14 cellular contexts compared by ENCODE assay signal in genomic region chr3:45002139-45002660, GRCh38. TPM values are rescaled to one million over a fixed set of nuclear protein-coding genes. Genes with fewer than 3 reads are reported as not detected.
DNase-seq lines count a peak whose midpoint lies in the region; ATAC-seq and TF ChIP-seq lines count a peak whose summit lies in the region.
"Had no signal": no experiment of that assay in that cellular context is flagged by ENCODE, and none has a peak within 500 bp of the region (broad histone marks: within the 10 kb centered on the region; RNA-seq: fewer than 3 reads in every experiment).

No MANE protein-coding gene starts in this region.

- H3K4me3 ChIP-seq in left ventricle myocardium inferior: no peak overlapping the region
- no peak overlapping the region for H3K4me3 ChIP-seq in mesenchymal stem cell (ENCODE audit: insufficient read depth in 1 of 2, low read depth in 1 of 2, low read length in 2 of 2)
- H3K4me3 ChIP-seq: Peyer's patch had no signal

- H3K36me3 Mint-ChIP-seq in activated T-helper 17 cell treated with anti-CD3 and anti-CD28 coated beads, Interleukin-2, amount 50 U/mL, for 72 hours (ENCODE audit: low read depth): peaks cover 93% of the 10 kb centered on the region

- H3K9ac ChIP-seq in mesenchymal stem cell (ENCODE audit: low read length): no peak overlapping the region
- H3K9ac ChIP-seq: KMS-11 had no signal

- no peak for TF ChIP-seq CTCF in left ventricle myocardium inferior (IDR thresholded peaks at IDR 0.05; ENCODE audit: borderline replicate concordance)

- no peak overlapping the region for H3K4ac ChIP-seq in mesenchymal stem cell (ENCODE audit: low read depth in 1 of 2, low read length in 2 of 2)

- ATAC-seq in left ventricle myocardium superior (no peak), HG03439 (IDR thresholded peaks at IDR 0.05; ENCODE audit: unreplicated experiment) (no peak), GM21526 (IDR thresholded peaks at IDR 0.05; ENCODE audit: low FRiP score, unreplicated experiment) (no peak)
- no peak for ATAC-seq in activated T-helper 17 cell treated with anti-CD3 and anti-CD28 coated beads, Interleukin-2, amount 50 U/mL, for 72 hours (replicated peaks)

- no peak overlapping the region for H3K18ac ChIP-seq in mesenchymal stem cell (ENCODE audit: low read depth in 1 of 2, low read length in 2 of 2)

- H3K4me1 ChIP-seq in left ventricle myocardium inferior (peaks cover 51% of the 10 kb centered on the region), mesenchymal stem cell (ENCODE audit: control insufficient read depth, insufficient read depth, low read depth, low read length) (peaks cover 2% of the 10 kb centered on the region)
- H3K4me1 ChIP-seq: Peyer's patch had no signal

- no peaks in the 10 kb centered on the region for H3K9me3 Mint-ChIP-seq in activated T-helper 17 cell treated with anti-CD3 and anti-CD28 coated beads, Interleukin-2, amount 50 U/mL, for 72 hours

- H2BK15ac ChIP-seq in mesenchymal stem cell (ENCODE audit: low read depth, poor library complexity, severe bottlenecking): no peak overlapping the region

- H3K9me3 ChIP-seq in left ventricle myocardium inferior (replicated peaks): peaks cover 8% of the 10 kb centered on the region
- H3K9me3 ChIP-seq in mesenchymal stem cell (ENCODE audit: control insufficient read depth, low read length): peaks cover 5% of the 10 kb centered on the region
- H3K9me3 ChIP-seq: BE2C, Peyer's patch had no signal

- no peak overlapping the region for H2BK5ac ChIP-seq in mesenchymal stem cell (ENCODE audit: low read depth, low read length, poor library complexity, severe bottlenecking)

- H2AFZ ChIP-seq in mesenchymal stem cell (ENCODE audit: low read depth, low read length): no peak overlapping the region

- DNase-seq in left ventricle myocardium inferior (no peak), left ventricle myocardium superior (no peak), mesenchymal stem cell (peak; percentile 38)
- DNase-seq in NK-92 treated with Interleukin-12 subunit alpha and Interleukin-12 subunit beta, amount 100 ng/mL, for 24 hours (lab: John Stamatoyannopoulos, UW): no peak
- DNase-seq: BE2C, DMS 273 treated with DMSO at 0.1 percent for 48 hours, NCI-H187 treated with DMSO at 0.1 percent for 48 hours, NCI-H774, Peyer's patch, SHP77 treated with DMSO at 0.1 percent for 48 hours had no signal

- H3K27ac Mint-ChIP-seq in activated T-helper 17 cell treated with anti-CD3 and anti-CD28 coated beads, Interleukin-2, amount 50 U/mL, for 72 hours: peak overlapping the region; percentile 56

- no peaks in the 10 kb centered on the region for H3K27me3 ChIP-seq in left ventricle myocardium inferior (ENCODE audit: low read depth)
- H3K27me3 ChIP-seq in mesenchymal stem cell (ENCODE audit: control insufficient read depth in 1 of 2, insufficient read depth in 1 of 2, low read length in 2 of 2): no peaks in the 10 kb centered on the region
- H3K27me3 ChIP-seq: BE2C, Peyer's patch had no signal

- no peak overlapping the region for H3K14ac ChIP-seq in mesenchymal stem cell (ENCODE audit: low read length in 2 of 2)

- no CpG with 5 or more reads among the region's 2 CpGs for WGBS in mesenchymal stem cell

- no peak overlapping the region for H4K91ac ChIP-seq in mesenchymal stem cell (ENCODE audit: low read length)

- intact Hi-C loops in left ventricle myocardium inferior (cut with micrococcal nuclease) (no loop called here), left ventricle myocardium superior (cut with micrococcal nuclease) (no loop called here)

- H2BK120ac ChIP-seq in mesenchymal stem cell (ENCODE audit: low read depth, low read length): no peak overlapping the region

- no peak overlapping the region for H2BK12ac ChIP-seq in mesenchymal stem cell (ENCODE audit: low read length in 2 of 2)

- H2AK5ac ChIP-seq in mesenchymal stem cell (ENCODE audit: low read length, severe bottlenecking): no peak overlapping the region

- H3K4me3 Mint-ChIP-seq in activated T-helper 17 cell treated with anti-CD3 and anti-CD28 coated beads, Interleukin-2, amount 50 U/mL, for 72 hours: no peak overlapping the region

- peaks cover 18% of the 10 kb centered on the region for H3K4me1 Mint-ChIP-seq in activated T-helper 17 cell treated with anti-CD3 and anti-CD28 coated beads, Interleukin-2, amount 50 U/mL, for 72 hours

- H3K4me2 ChIP-seq in mesenchymal stem cell (ENCODE audit: low read length, poor library complexity, severe bottlenecking): no peak overlapping the region
- H3K4me2 ChIP-seq: KMS-11 had no signal

- peaks cover 15% of the 10 kb centered on the region for H3K79me1 ChIP-seq in mesenchymal stem cell (replicated peaks; ENCODE audit: low read length, poor library complexity, severe bottlenecking)

- H3K36me3 ChIP-seq in left ventricle myocardium inferior (peaks cover 68% of the 10 kb centered on the region), mesenchymal stem cell (ENCODE audit: control insufficient read depth in 1 of 2, insufficient read depth in 2 of 2, low read depth in 1 of 2, low read length in 2 of 2) (peaks cover 33 to 85% of the 10 kb centered on the region in 2 experiments)

- H4K8ac ChIP-seq in mesenchymal stem cell (ENCODE audit: low read length): no peak overlapping the region

- H3K23ac ChIP-seq in mesenchymal stem cell (ENCODE audit: low read length in 2 of 2): no peak overlapping the region

- no peaks in the 10 kb centered on the region for H3K27me3 Mint-ChIP-seq in activated T-helper 17 cell treated with anti-CD3 and anti-CD28 coated beads, Interleukin-2, amount 50 U/mL, for 72 hours

- H3K27ac ChIP-seq in left ventricle myocardium inferior (replicated peaks) (peak overlapping the region; percentile 82), mesenchymal stem cell (ENCODE audit: low read length, poor library complexity, severe bottlenecking) (no peak overlapping the region)
- H3K27ac ChIP-seq: KMS-11, Peyer's patch had no signal

RNA-seq across cellular contexts. Expression of gene CLEC3B, which starts 23.9 kb away (rescaled TPM):
- 80.8 TPM for total RNA-seq in left ventricle myocardium inferior
- 68.0 TPM for total RNA-seq in left ventricle myocardium superior
- under 1 TPM; 0.37 to 0.66 TPM for total RNA-seq in activated T-helper 17 cell treated with anti-CD3 and anti-CD28 coated beads, Interleukin-2, amount 50 U/mL, for 72 hours
- polyA plus RNA-seq in mesenchymal stem cell (2013, experiment 1 of 2): 0.51 TPM
- 0.70 TPM for polyA plus RNA-seq in mesenchymal stem cell (2013, experiment 2 of 2)

RNA-seq across cellular contexts. Expression of gene EXOSC7, which starts 26.2 kb away (rescaled TPM):
- total RNA-seq in left ventricle myocardium inferior: 27.2 TPM
- total RNA-seq in left ventricle myocardium superior: 25.0 TPM
- 10 to 100 TPM; 47.0 to 70.5 TPM for total RNA-seq in activated T-helper 17 cell treated with anti-CD3 and anti-CD28 coated beads, Interleukin-2, amount 50 U/mL, for 72 hours
- polyA plus RNA-seq in mesenchymal stem cell (2013, experiment 1 of 2): 26.9 TPM
- polyA plus RNA-seq in mesenchymal stem cell (2013, experiment 2 of 2): 28.5 TPM

RNA-seq across cellular contexts. Expression of gene ZDHHC3, which starts 26.2 kb away (rescaled TPM):
- total RNA-seq in left ventricle myocardium inferior: 40.2 TPM
- 39.1 TPM for total RNA-seq in left ventricle myocardium superior
- total RNA-seq in activated T-helper 17 cell treated with anti-CD3 and anti-CD28 coated beads, Interleukin-2, amount 50 U/mL, for 72 hours: 10 to 100 TPM; 20.5 to 50.5 TPM
- polyA plus RNA-seq in mesenchymal stem cell (2013, experiment 1 of 2): 38.5 TPM
- 39.8 TPM for polyA plus RNA-seq in mesenchymal stem cell (2013, experiment 2 of 2)

Comparison
In these comparisons a context has a peak if more than half of its experiments do, and no peak if none do; other contexts are left out.
1. RNA of gene CLEC3B, which starts 23.9 kb away (total RNA-seq): 80.8 TPM in left ventricle myocardium inferior (single experiment) and 68.0 TPM in left ventricle myocardium superior (single experiment); 0.37 to 0.66 TPM in activated T-helper 17 cell treated with anti-CD3 and anti-CD28 coated beads, Interleukin-2, amount 50 U/mL, for 72 hours; every median in the first group is over 10 times any median in the second.